In genomic region chr5:110053205-110053604, GRCh38 we compare ENCODE assay signal across 25 cellular contexts.
DNase-seq lines count a peak whose midpoint lies in the region; ATAC-seq, FAIRE-seq and TF ChIP-seq lines count a peak whose summit lies in the region.
"Had no signal": no experiment of that assay in that cellular context is flagged by ENCODE, and none has a peak within 500 bp of the region (broad histone marks: within the 10 kb centered on the region; RNA-seq: fewer than 3 reads in every experiment).

No MANE protein-coding gene starts in this region.

- H3F3A ChIP-seq in OCI-LY1 (ENCODE audit: insufficient read depth, low read length), result no peaks in the 10 kb centered on the region

- H3K36me3 Mint-ChIP-seq in activated naive CD8-positive, alpha-beta T cell, result no peaks in the 10 kb centered on the region
- H3K36me3 Mint-ChIP-seq in activated naive CD8-positive, alpha-beta T cell treated with anti-CD3 and anti-CD28 coated beads, Interleukin-2, amount 50 U/mL, for 24 hours (ENCODE audit: low read depth), result no peaks in the 10 kb centered on the region
- H3K36me3 Mint-ChIP-seq: activated CD8-positive, alpha-beta memory T cell treated with anti-CD3 and anti-CD28 coated beads, Interleukin-2, amount 10 ng/mL, durations not matched to agents 7 days and 5 days; brain; stimulated activated naive B cell treated with anti-CD40 and anti-IgM and Interleukin-4, amounts not matched to agents 10 μg/mL and 1 μg/mL and 100 μg/mL, for 72 hours had no signal

- no peak for TF ChIP-seq CTCF in OCI-LY1 (IDR thresholded peaks at IDR 0.05; ENCODE audit: low read length)

- no peak overlapping the region for H3K4me3 ChIP-seq in OCI-LY1 (ENCODE audit: low read depth, low read length, poor library complexity, severe bottlenecking)

- H4K20me1 ChIP-seq in OCI-LY1 (ENCODE audit: insufficient read depth, low read length), result no peaks in the 10 kb centered on the region

- no peak for FAIRE-seq in HTR-8/SVneo (lab: Jason Lieb, UNC)
- FAIRE-seq: frontal cortex, GM19239 had no signal

- no peak overlapping the region for H2AFZ ChIP-seq in OCI-LY1 (ENCODE audit: low read length)

- H3K9me3 ChIP-seq in OCI-LY1 (ENCODE audit: low read length), result no peaks in the 10 kb centered on the region

- no peaks in the 10 kb centered on the region for H3K36me3 ChIP-seq in OCI-LY1 (ENCODE audit: insufficient read depth, low read length)

- no peaks in the 10 kb centered on the region for H3K27me3 Mint-ChIP-seq in activated naive CD8-positive, alpha-beta T cell
- no peaks in the 10 kb centered on the region for H3K27me3 Mint-ChIP-seq in activated naive CD8-positive, alpha-beta T cell treated with anti-CD3 and anti-CD28 coated beads, Interleukin-2, amount 50 U/mL, for 24 hours

- no peaks in the 10 kb centered on the region for H3K79me2 ChIP-seq in OCI-LY1 (ENCODE audit: insufficient read depth, low read length)

- peak overlapping the region; percentile 17 for H3K27ac Mint-ChIP-seq in activated naive CD8-positive, alpha-beta T cell
- no peak overlapping the region for H3K27ac Mint-ChIP-seq in activated naive CD8-positive, alpha-beta T cell treated with anti-CD3 and anti-CD28 coated beads, Interleukin-2, amount 50 U/mL, for 24 hours
- H3K27ac Mint-ChIP-seq: brain; stimulated activated naive B cell treated with anti-CD40 and anti-IgM and Interleukin-4, amounts not matched to agents 10 μg/mL and 1 μg/mL and 100 μg/mL, for 72 hours had no signal

- peaks cover 59% of the 10 kb centered on the region for H3K4me1 ChIP-seq in OCI-LY1 (ENCODE audit: insufficient read depth, low read length, severe bottlenecking)

- peak overlapping the region; percentile 80 for H3K27ac ChIP-seq in OCI-LY1 (ENCODE audit: low read depth, low read length, poor library complexity, severe bottlenecking)

- no peaks in the 10 kb centered on the region for H3K27me3 ChIP-seq in OCI-LY1 (ENCODE audit: insufficient read depth, low read length)

- no peak for DNase-seq in activated naive CD8-positive, alpha-beta T cell treated with anti-CD3 and anti-CD28 coated beads, Interleukin-2, amount 50 U/mL, for 24 hours
- DNase-seq in left lobe of liver (ENCODE audit: low spot score) (no peak), HTR-8/SVneo (ENCODE audit: insufficient read length, low spot score) (no peak), T-helper 1 cell (no peak)
- DNase-seq: ACHN; activated CD4-positive, alpha-beta T cell treated with anti-CD3 and anti-CD28 coated beads for 48 hours; activated CD8-positive, alpha-beta memory T cell treated with anti-CD3 and anti-CD28 coated beads, Interleukin-2, amount 10 ng/mL, durations not matched to agents 7 days and 5 days; effector CD4-positive, alpha-beta T cell; erythroblast; left colon; mesendoderm; NCI-H146; NCI-H2171 treated with DMSO at 0.1 percent for 48 hours; NCI-H526; stimulated activated CD4-positive, alpha-beta T cell treated with anti-CD3 and anti-CD28 coated beads, Interleukin-4, amount 100 ng/mL, for 1 hour; stimulated activated naive B cell treated with anti-CD40 and anti-IgM and Interleukin-4, amounts not matched to agents 10 μg/mL and 1 μg/mL and 100 μg/mL, for 72 hours had no signal

- H3K4me3 Mint-ChIP-seq in activated naive CD8-positive, alpha-beta T cell, result no peak overlapping the region
- no peak overlapping the region for H3K4me3 Mint-ChIP-seq in activated naive CD8-positive, alpha-beta T cell treated with anti-CD3 and anti-CD28 coated beads, Interleukin-2, amount 50 U/mL, for 24 hours
- H3K4me3 Mint-ChIP-seq: activated T-helper 1 cell treated with anti-CD3 and anti-CD28 coated beads, Interleukin-12 subunit alpha, Interleukin-12 subunit beta, Interleukin-2, Interleukin-4 antibody, amounts not matched to agents 30 ng/mL and 10 ng/mL and 1 ng/mL, durations not matched to agents 14 hours and 24 hours and 36 hours; brain; stimulated activated naive B cell treated with anti-CD40 and anti-IgM and Interleukin-4, amounts not matched to agents 10 μg/mL and 1 μg/mL and 100 μg/mL, for 72 hours had no signal

- H3K4me1 Mint-ChIP-seq in activated naive CD8-positive, alpha-beta T cell (ENCODE audit: low read depth), result peaks cover 40% of the 10 kb centered on the region
- peaks cover 40% of the 10 kb centered on the region for H3K4me1 Mint-ChIP-seq in activated naive CD8-positive, alpha-beta T cell treated with anti-CD3 and anti-CD28 coated beads, Interleukin-2, amount 50 U/mL, for 24 hours

- no peaks in the 10 kb centered on the region for H3K9me3 Mint-ChIP-seq in activated naive CD8-positive, alpha-beta T cell (ENCODE audit: low read depth)
- H3K9me3 Mint-ChIP-seq in activated naive CD8-positive, alpha-beta T cell treated with anti-CD3 and anti-CD28 coated beads, Interleukin-2, amount 50 U/mL, for 24 hours, result no peaks in the 10 kb centered on the region
- H3K9me3 Mint-ChIP-seq: activated T-helper 1 cell treated with anti-CD3 and anti-CD28 coated beads, Interleukin-12 subunit alpha, Interleukin-12 subunit beta, Interleukin-2, Interleukin-4 antibody, amounts not matched to agents 30 ng/mL and 10 ng/mL and 1 ng/mL, durations not matched to agents 14 hours and 24 hours and 36 hours; stimulated activated naive B cell treated with anti-CD40 and anti-IgM and Interleukin-4, amounts not matched to agents 10 μg/mL and 1 μg/mL and 100 μg/mL, for 72 hours had no signal

- H3K9ac ChIP-seq in OCI-LY1 (ENCODE audit: low read length), result no peak overlapping the region

- no peaks in the 10 kb centered on the region for H3K9me2 ChIP-seq in OCI-LY1 (ENCODE audit: low read depth, low read length)

- no peak overlapping the region for H3K4me2 ChIP-seq in OCI-LY1 (ENCODE audit: low read length)

- ATAC-seq in activated naive CD8-positive, alpha-beta T cell treated with anti-CD3 and anti-CD28 coated beads, Interleukin-2, amount 50 U/mL, for 24 hours, result no peak
- ATAC-seq in left lobe of liver (peak; percentile 49), GM19328 (IDR thresholded peaks at IDR 0.05; ENCODE audit: unreplicated experiment) (no peak), HG03095 (IDR thresholded peaks at IDR 0.05; ENCODE audit: unreplicated experiment) (no peak)
- ATAC-seq: HCT116, left colon had no signal
